In genomic region chr4:95534032-95534431, GRCh38 we compare ENCODE assay signal across 25 cellular contexts. TPM values are rescaled to one million over a fixed set of nuclear protein-coding genes. Genes with fewer than 3 reads are reported as not detected.
DNase-seq lines count a peak whose midpoint lies in the region; ATAC-seq and TF ChIP-seq lines count a peak whose summit lies in the region.
"Had no signal": no experiment of that assay in that cellular context is flagged by ENCODE, and none has a peak within 500 bp of the region (broad histone marks: within the 10 kb centered on the region; RNA-seq: fewer than 3 reads in every experiment).

No MANE protein-coding gene starts in this region.

- TF ChIP-seq CTCF in dorsolateral prefrontal cortex (IDR thresholded peaks at IDR 0.05 in 54 of 56, conservative IDR thresholded peaks at IDR 0.05 in 2 of 56; ENCODE audit: low read depth in 1 of 56, partially characterized antibody in 56 of 56) (no peak), thyroid gland (IDR thresholded peaks at IDR 0.05) (no peak), vagina (IDR thresholded peaks at IDR 0.05) (no peak)

- no peak for ATAC-seq in HG02884 (IDR thresholded peaks at IDR 0.05; ENCODE audit: unreplicated experiment)
- ATAC-seq: Panc1 had no signal

- no peaks in the 10 kb centered on the region for H3K27me3 ChIP-seq in dorsolateral prefrontal cortex
- no peaks in the 10 kb centered on the region for H3K27me3 ChIP-seq in thyroid gland
- no peaks in the 10 kb centered on the region for H3K27me3 ChIP-seq in vagina

- TF ChIP-seq POLR2A in thyroid gland (IDR thresholded peaks at IDR 0.05) = no peak
- no peak for TF ChIP-seq POLR2A in vagina (IDR thresholded peaks at IDR 0.05)

- no peaks in the 10 kb centered on the region for H3K36me3 ChIP-seq in thyroid gland
- no peaks in the 10 kb centered on the region for H3K36me3 ChIP-seq in vagina

- H3K9me3 ChIP-seq in thyroid gland (no peaks in the 10 kb centered on the region), vagina (no peaks in the 10 kb centered on the region)

- peak; percentile 11 for DNase-seq in NCI-H1105 treated with DMSO at 0.1 percent for 48 hours (lab: John Stamatoyannopoulos, UW)
- DNase-seq in NCI-H1105 (lab: John Stamatoyannopoulos, UW) = no peak
- DNase-seq in NCI-H748 treated with DMSO at 0.1 percent for 48 hours (lab: John Stamatoyannopoulos, UW) = peak; percentile 9
- no peak for DNase-seq in dorsolateral prefrontal cortex
- DNase-seq in thyroid gland = no peak
- no peak for DNase-seq in GF-D8 (lab: John Stamatoyannopoulos, UW)
- DNase-seq in vagina (ENCODE audit: extremely low spot score in 2 of 2) = no peak
- DNase-seq: CD8-positive, alpha-beta memory T cell; DMS79 treated with DMSO at 0.1 percent for 48 hours; H7; HFFc6; KBM-7; MM.1S; NCI-H1048; NCI-H1436; NCI-H187; NCI-H2081 treated with DMSO at 0.1 percent for 48 hours; NCI-H524; SHP77 treated with DMSO at 0.1 percent for 48 hours; SW 1271 had no signal

- H3K4me3 ChIP-seq in dorsolateral prefrontal cortex = peak overlapping the region in 20 of 59 donors; percentile 1 to 94 (median 10)
- no peak overlapping the region for H3K4me3 ChIP-seq in thyroid gland (replicated peaks in 1 of 3)
- no peak overlapping the region for H3K4me3 ChIP-seq in vagina

- H3K27ac ChIP-seq in dorsolateral prefrontal cortex = peak overlapping the region in 49 of 59 donors; percentile 1 to 99 (median 63)
- H3K27ac ChIP-seq in thyroid gland = peak overlapping the region in 2 of 3 donors; percentile 2 to 43
- H3K27ac ChIP-seq in vagina = no peak overlapping the region
- H3K27ac ChIP-seq: 22Rv1, C4-2B had no signal

- intact Hi-C loops in dorsolateral prefrontal cortex (cut with DNase I) = loop anchor here in 1 of 2 donors (5.0 kb wide), 1 partner anchor 172 kb away; no protein-coding TSS in a partner anchor
- intact Hi-C loops in thyroid gland (cut with DNase I) = no loop called here
- intact Hi-C loops in vagina (cut with DNase I) = no loop called here

- 59 to 67% methylated on average over 5 of the region's 5 CpGs for WGBS in thyroid gland, 2 donors

- H3K4me1 ChIP-seq in thyroid gland = peaks cover 22 to 29% of the 10 kb centered on the region in 2 donors
- no peaks in the 10 kb centered on the region for H3K4me1 ChIP-seq in vagina

RNA-seq across cellular contexts. Expression of gene UNC5C, which starts 14.7 kb away (rescaled TPM):
- total RNA-seq in dorsolateral prefrontal cortex (10 to 100 TPM; 16.1 to 88.4 (median 33.9) TPM), thyroid gland (10 to 100 TPM; 27.1 to 72.0 (median 59.0) TPM), vagina (12.0 TPM)
- total RNA-seq: B cell; CD8-positive, alpha-beta memory T cell; HFFc6 had no signal

Comparison
In these comparisons a context has a peak if more than half of its experiments do, and no peak if none do; other contexts are left out.
1. DNase-seq: peak in NCI-H1105 treated with DMSO at 0.1 percent for 48 hours (single experiment) and NCI-H748 treated with DMSO at 0.1 percent for 48 hours (single experiment); none in NCI-H1105 (single experiment), dorsolateral prefrontal cortex (0 of 10), thyroid gland (0 of 2), GF-D8 (single experiment) and vagina (0 of 2).